Comparison of ENCODE assay signal across 8 cellular contexts in genomic region chr17:47733047-47733413, GRCh38. TPM values are rescaled to one million over a fixed set of nuclear protein-coding genes. Genes with fewer than 3 reads are reported as not detected.
A peak's percentile ranks its signal among the peaks of the same experiment; 100 is the strongest.
DNase-seq lines count a peak whose midpoint lies in the region; ATAC-seq and TF ChIP-seq lines count a peak whose summit lies in the region.

Gene TBX21, plus strand, starts transcription at chr17:47733236. Its CDS starts 219 bp downstream, at chr17:47733455.

- no peaks in the 10 kb centered on the region for H4K20me1 ChIP-seq in neural cell (ENCODE audit: insufficient read depth)

- peaks cover 81% of the 10 kb centered on the region for H3K4me1 Mint-ChIP-seq in activated CD8-positive, alpha-beta T cell treated with anti-CD3 and anti-CD28 coated beads, Interleukin-2, amount 10 ng/mL, durations not matched to agents 7 days and 5 days (ENCODE audit: low read depth)
- H3K4me1 Mint-ChIP-seq in endothelial cell (ENCODE audit: unreplicated experiment): peaks cover 29% of the 10 kb centered on the region

- TF ChIP-seq POLR2A in testis (IDR thresholded peaks at IDR 0.05): no peak

- no peak within 1 kb of the TSS for H3K4me2 ChIP-seq in neural cell (ENCODE audit: low read length)

- peak within 1 kb of the TSS; percentile 90 for H3K27ac Mint-ChIP-seq in activated CD8-positive, alpha-beta T cell treated with anti-CD3 and anti-CD28 coated beads, Interleukin-2, amount 10 ng/mL, durations not matched to agents 7 days and 5 days
- H3K27ac Mint-ChIP-seq in endothelial cell (ENCODE audit: unreplicated experiment): peak within 1 kb of the TSS; percentile 54

- H3K4me3 Mint-ChIP-seq in activated CD8-positive, alpha-beta T cell treated with anti-CD3 and anti-CD28 coated beads, Interleukin-2, amount 10 ng/mL, durations not matched to agents 7 days and 5 days: peak within 1 kb of the TSS; percentile 93
- peak within 1 kb of the TSS; percentile 88 for H3K4me3 Mint-ChIP-seq in endothelial cell (ENCODE audit: unreplicated experiment)

- no peak for TF ChIP-seq EP300 in neural cell (conservative IDR thresholded peaks at IDR 0.05; ENCODE audit: poor library complexity, severe bottlenecking)

- intact Hi-C loops in testis (cut with DNase I; ENCODE audit: low total_unique reads): no loop called here

- no peaks in the 10 kb centered on the region for H3K9me3 ChIP-seq in neural cell (ENCODE audit: low read length)
- no peaks in the 10 kb centered on the region for H3K9me3 ChIP-seq in testis

- ATAC-seq in GM18520 (IDR thresholded peaks at IDR 0.05; ENCODE audit: unreplicated experiment) (peak; percentile 37), HG03097 (IDR thresholded peaks at IDR 0.05; ENCODE audit: low FRiP score, unreplicated experiment) (peak; percentile 45)
- ATAC-seq in activated CD8-positive, alpha-beta T cell treated with anti-CD3 and anti-CD28 coated beads, Interleukin-2, amount 10 ng/mL, durations not matched to agents 7 days and 5 days: peak; percentile 87

- H3K9ac ChIP-seq in neural cell (ENCODE audit: low read length): no peak within 1 kb of the TSS

- peak; percentile 70 for TF ChIP-seq CTCF in 22Rv1 (IDR thresholded peaks at IDR 0.05)
- peak; percentile 33 for TF ChIP-seq CTCF in endothelial cell (IDR thresholded peaks at IDR 0.05; ENCODE audit: unreplicated experiment)
- TF ChIP-seq CTCF in neural cell (IDR thresholded peaks at IDR 0.05; ENCODE audit: poor library complexity, severe bottlenecking): no peak
- TF ChIP-seq CTCF in testis (IDR thresholded peaks at IDR 0.05): peak in 1 of 3 experiments; percentile 6

- no peaks in the 10 kb centered on the region for H3K79me2 ChIP-seq in neural cell (replicated peaks; ENCODE audit: insufficient read depth, low read length)

- H3K27ac ChIP-seq in 22Rv1 (no peak within 1 kb of the TSS), neural cell (ENCODE audit: low read length) (no peak within 1 kb of the TSS), testis (no peak within 1 kb of the TSS)

- H3K36me3 ChIP-seq in neural cell (ENCODE audit: insufficient read depth, low read length) (no peaks in the 10 kb centered on the region), testis (ENCODE audit: low read depth, missing control alignments) (no peaks in the 10 kb centered on the region)

- peak; percentile 53 for DNase-seq in NCI-H524 treated with DMSO at 0.1 percent for 48 hours (lab: John Stamatoyannopoulos, UW)
- peak; percentile 97 for DNase-seq in activated CD8-positive, alpha-beta T cell treated with anti-CD3 and anti-CD28 coated beads, Interleukin-2, amount 10 ng/mL, durations not matched to agents 7 days and 5 days
- peak; percentile 61 for DNase-seq in endothelial cell (ENCODE audit: low spot score)
- peak; percentile 75 for DNase-seq in testis

- WGBS in testis, 2 donors: 4% methylated on average over 26 of the region's 35 CpGs; no CpG with 5 or more reads in 1 of the 2 donors

- H3F3A ChIP-seq in neural cell (ENCODE audit: insufficient read depth, low read length, poor library complexity, severe bottlenecking): no peaks in the 10 kb centered on the region

- TF ChIP-seq RAD21 in neural cell (conservative IDR thresholded peaks at IDR 0.05): no peak

- no peak within 1 kb of the TSS for H2AFZ ChIP-seq in neural cell (ENCODE audit: low read depth, low read length)

- H3K9me3 Mint-ChIP-seq in activated CD8-positive, alpha-beta T cell treated with anti-CD3 and anti-CD28 coated beads, Interleukin-2, amount 10 ng/mL, durations not matched to agents 7 days and 5 days (ENCODE audit: insufficient read depth): no peaks in the 10 kb centered on the region
- H3K9me3 Mint-ChIP-seq in endothelial cell (ENCODE audit: unreplicated experiment): no peaks in the 10 kb centered on the region

- peaks cover 4% of the 10 kb centered on the region for H3K4me1 ChIP-seq in testis

- H3K9me2 ChIP-seq in neural cell (ENCODE audit: insufficient read depth, low read length): no peaks in the 10 kb centered on the region

- H3K36me3 Mint-ChIP-seq in activated CD8-positive, alpha-beta T cell treated with anti-CD3 and anti-CD28 coated beads, Interleukin-2, amount 10 ng/mL, durations not matched to agents 7 days and 5 days (ENCODE audit: low read depth): peaks cover 12% of the 10 kb centered on the region
- H3K36me3 Mint-ChIP-seq in endothelial cell (ENCODE audit: low read depth, unreplicated experiment): peaks cover 3% of the 10 kb centered on the region

- H3K27me3 ChIP-seq in neural cell (ENCODE audit: insufficient read depth, low read depth, low read length): peaks cover 64% of the 10 kb centered on the region
- no peaks in the 10 kb centered on the region for H3K27me3 ChIP-seq in testis

- POLR2A ChIA-PET in activated CD8-positive, alpha-beta T cell treated with anti-CD3 and anti-CD28 coated beads, Interleukin-2, amount 10 ng/mL, durations not matched to agents 7 days and 5 days (lab: Charles Lee): interaction anchor here (0.6 to 3.9 kb wide), 17 partner anchors 8 to 151 kb away, joined by 3 to 34 read pairs (median 4); partner anchors contain the start of gene KPNB1

- H3K27me3 Mint-ChIP-seq in activated CD8-positive, alpha-beta T cell treated with anti-CD3 and anti-CD28 coated beads, Interleukin-2, amount 10 ng/mL, durations not matched to agents 7 days and 5 days (ENCODE audit: low read depth): no peaks in the 10 kb centered on the region
- peaks cover 25% of the 10 kb centered on the region for H3K27me3 Mint-ChIP-seq in endothelial cell (ENCODE audit: unreplicated experiment)

- H3K4me3 ChIP-seq in neural cell (ENCODE audit: low read length): peak within 1 kb of the TSS; percentile 61
- H3K4me3 ChIP-seq in testis: peak within 1 kb of the TSS; percentile 34 to 56

- CTCF ChIA-PET in activated CD8-positive, alpha-beta T cell treated with anti-CD3 and anti-CD28 coated beads, Interleukin-2, amount 10 ng/mL, durations not matched to agents 7 days and 5 days (lab: Charles Lee): interaction anchor here (0.8 to 24.5 kb wide), 13 partner anchors 9 to 238 kb away, joined by 3 to 474 read pairs (median 5); partner anchors contain the start of genes CDK5RAP3 and KPNB1

TF ChIP-seq in neural cell, 6 proteins besides CTCF, POLR2A, EP300 and RAD21:
- TF ChIP-seq TAF1 (IDR thresholded peaks at IDR 0.05; ENCODE audit: low read depth) (no peak), MXI1 (conservative IDR thresholded peaks at IDR 0.05; ENCODE audit: poor library complexity, severe bottlenecking) (no peak), SMC3 (conservative IDR thresholded peaks at IDR 0.05; ENCODE audit: poor library complexity) (no peak), EZH2 (IDR thresholded peaks at IDR 0.05; ENCODE audit: borderline replicate concordance, insufficient read depth, low read length, poor library complexity, severe bottlenecking) (no peak)

RNA-seq across cellular contexts. Expression of gene TBX21, which starts in this region (rescaled TPM):
- 10 to 100 TPM; 27.4 to 27.5 TPM for total RNA-seq in activated CD8-positive, alpha-beta T cell treated with anti-CD3 and anti-CD28 coated beads, Interleukin-2, amount 10 ng/mL, durations not matched to agents 7 days and 5 days
- 0.21 TPM for total RNA-seq in endothelial cell (ENCODE audit: unreplicated experiment)
- polyA plus RNA-seq in neural cell: not detected in 2 replicates
- polyA minus RNA-seq in neural cell: not detected in 2 replicates
- 1 to 10 TPM; 1.8 to 2.2 TPM for total RNA-seq in testis
- polyA plus RNA-seq in testis (ENCODE audit: insufficient read depth, low read depth, low replicate concordance): 1.1 TPM

Comparison
In these comparisons a context has a peak if more than half of its experiments do, and no peak if none do; other contexts are left out.
1. RNA of gene TBX21 (total RNA-seq): 27.4 to 27.5 TPM in activated CD8-positive, alpha-beta T cell treated with anti-CD3 and anti-CD28 coated beads, Interleukin-2, amount 10 ng/mL, durations not matched to agents 7 days and 5 days; 1.8 to 2.2 TPM in testis and 0.21 TPM in endothelial cell (single experiment); every median in the first group is over 4 times any median in the second.
2. Peak in DNase-seq in endothelial cell; RNA of the gene not detected or under 1 TPM.
3. ATAC-seq: peak in every context shown above with its lines; median percentile 87 in activated CD8-positive, alpha-beta T cell treated with anti-CD3 and anti-CD28 coated beads, Interleukin-2, amount 10 ng/mL, durations not matched to agents 7 days and 5 days; 45 in HG03097; 37 in GM18520.
4. Peak in every context shown above with its lines, with median percentiles within 50 percentile points of each other: DNase-seq.